In the genomic region with DNA sequence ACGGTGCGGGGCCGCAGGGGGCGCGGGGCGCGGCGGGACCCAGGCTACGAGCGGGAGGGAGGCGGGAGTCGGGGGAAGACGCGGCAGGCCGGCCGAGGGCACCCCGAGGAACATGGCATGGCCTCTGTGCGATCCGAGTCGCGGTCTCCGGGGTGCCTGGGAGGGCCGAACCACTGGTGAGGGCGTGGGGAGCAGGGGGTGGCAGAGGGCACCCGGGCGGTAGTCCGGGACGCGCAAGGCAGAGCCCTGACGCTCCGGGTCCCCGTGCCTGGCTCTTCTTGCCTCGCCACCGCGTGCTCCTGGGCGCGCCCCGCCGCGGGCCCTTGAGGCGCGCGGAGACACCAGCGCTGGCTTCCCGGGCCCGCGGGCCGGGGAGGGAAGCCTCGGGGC, we compare ENCODE assay signal across 1 cellular context.
TF ChIP-seq lines count a peak whose summit lies in the region.

No MANE protein-coding gene starts in this region.

TF ChIP-seq in A549, 52 proteins besides CTCF, POLR2A, EP300 and RAD21:
- TF ChIP-seq, protein P1, sequence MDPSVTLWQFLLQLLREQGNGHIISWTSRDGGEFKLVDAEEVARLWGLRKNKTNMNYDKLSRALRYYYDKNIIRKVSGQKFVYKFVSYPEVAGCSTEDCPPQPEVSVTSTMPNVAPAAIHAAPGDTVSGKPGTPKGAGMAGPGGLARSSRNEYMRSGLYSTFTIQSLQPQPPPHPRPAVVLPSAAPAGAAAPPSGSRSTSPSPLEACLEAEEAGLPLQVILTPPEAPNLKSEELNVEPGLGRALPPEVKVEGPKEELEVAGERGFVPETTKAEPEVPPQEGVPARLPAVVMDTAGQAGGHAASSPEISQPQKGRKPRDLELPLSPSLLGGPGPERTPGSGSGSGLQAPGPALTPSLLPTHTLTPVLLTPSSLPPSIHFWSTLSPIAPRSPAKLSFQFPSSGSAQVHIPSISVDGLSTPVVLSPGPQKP (IDR thresholded peaks at IDR 0.05; ENCODE audit: low read depth, low read length): no peak
- TF ChIP-seq GATA3 (IDR thresholded peaks at IDR 0.05; ENCODE audit: borderline replicate concordance): no peak
- TF ChIP-seq MYC (IDR thresholded peaks at IDR 0.05; ENCODE audit: borderline replicate concordance, low read length): no peak
- TF ChIP-seq RCOR1 (IDR thresholded peaks at IDR 0.05; ENCODE audit: low read depth, low read length): no peak
- no peak for TF ChIP-seq CHD4 (IDR thresholded peaks at IDR 0.05; ENCODE audit: borderline replicate concordance)
- TF ChIP-seq RFX5 (IDR thresholded peaks at IDR 0.05): no peak
